Comparison of ENCODE assay signal across 12 cellular contexts in genomic region chr20:61732511-61733210, GRCh38.
DNase-seq lines count a peak whose midpoint lies in the region; ATAC-seq and TF ChIP-seq lines count a peak whose summit lies in the region.
"Had no signal": no experiment of that assay in that cellular context is flagged by ENCODE, and none has a peak within 500 bp of the region (broad histone marks: within the 10 kb centered on the region; RNA-seq: fewer than 3 reads in every experiment).

No MANE protein-coding gene starts in this region.

- no peak overlapping the region for H3K27ac Mint-ChIP-seq in chondrocyte (ENCODE audit: unreplicated experiment)
- H3K27ac Mint-ChIP-seq in effector memory CD8-positive, alpha-beta T cell = no peak overlapping the region
- H3K27ac Mint-ChIP-seq: GM23338 had no signal

- H3K4me1 Mint-ChIP-seq in chondrocyte (ENCODE audit: low read depth) = peaks cover 6% of the 10 kb centered on the region
- H3K4me1 Mint-ChIP-seq in effector memory CD8-positive, alpha-beta T cell (ENCODE audit: low read depth in 2 of 2) = no peaks in the 10 kb centered on the region
- H3K4me1 Mint-ChIP-seq: CD4-positive, alpha-beta memory T cell had no signal

- ATAC-seq in right cardiac atrium (no peak), GM21619 (IDR thresholded peaks at IDR 0.05; ENCODE audit: unreplicated experiment) (no peak)
- no peak for ATAC-seq in effector memory CD8-positive, alpha-beta T cell (replicated peaks)
- ATAC-seq: GM23338 had no signal

- no peak overlapping the region for H3K4me3 ChIP-seq in right cardiac atrium (ENCODE audit: low read length)
- H3K4me3 ChIP-seq in left ventricle myocardium inferior = no peak overlapping the region
- no peak overlapping the region for H3K4me3 ChIP-seq in osteoblast (ENCODE audit: insufficient read depth, low read length)
- H3K4me3 ChIP-seq: GM23338 had no signal

- H3K4me2 ChIP-seq in osteoblast (ENCODE audit: insufficient read depth, low read length) = no peak overlapping the region
- H3K4me2 ChIP-seq: GM23338 had no signal

- H3K4me3 Mint-ChIP-seq in chondrocyte (ENCODE audit: unreplicated experiment) = no peak overlapping the region
- no peak overlapping the region for H3K4me3 Mint-ChIP-seq in effector memory CD8-positive, alpha-beta T cell
- H3K4me3 Mint-ChIP-seq: CD4-positive, alpha-beta memory T cell; GM23338 had no signal

- H3K9me3 ChIP-seq in right cardiac atrium (ENCODE audit: control insufficient read depth, low read length) = no peaks in the 10 kb centered on the region
- no peaks in the 10 kb centered on the region for H3K9me3 ChIP-seq in left ventricle myocardium inferior (replicated peaks)
- H3K9me3 ChIP-seq in osteoblast (ENCODE audit: low read depth, low read length) = no peaks in the 10 kb centered on the region

- TF ChIP-seq CTCF in left ventricle myocardium inferior (IDR thresholded peaks at IDR 0.05; ENCODE audit: borderline replicate concordance) (no peak), chondrocyte (IDR thresholded peaks at IDR 0.05) (no peak), osteoblast (IDR thresholded peaks at IDR 0.05; ENCODE audit: extremely low read depth, low read depth, low read length) (no peak)

- no peaks in the 10 kb centered on the region for H3K27me3 ChIP-seq in right cardiac atrium (ENCODE audit: control insufficient read depth, insufficient read depth)
- H3K27me3 ChIP-seq in left ventricle myocardium inferior (ENCODE audit: low read depth) = peaks cover 85% of the 10 kb centered on the region
- H3K27me3 ChIP-seq in osteoblast (ENCODE audit: insufficient read depth, low read length) = no peaks in the 10 kb centered on the region

- H2AFZ ChIP-seq in osteoblast (ENCODE audit: low read length) = no peak overlapping the region
- H2AFZ ChIP-seq: GM23338 had no signal

- 81% methylated on average over 19 of the region's 19 CpGs for WGBS in right cardiac atrium

- peak in 2 of 3 donors; percentile 1 to 19 for DNase-seq in right cardiac atrium
- no peak for DNase-seq in left ventricle myocardium inferior
- peak; percentile 51 for DNase-seq in chondrocyte (ENCODE audit: low spot score)
- DNase-seq in osteoblast (ENCODE audit: insufficient read length, low spot score, missing footprints) = peak; percentile 88
- no peak for DNase-seq in retina
- DNase-seq in effector memory CD8-positive, alpha-beta T cell = no peak
- DNase-seq: C1 segment of cervical spinal cord; CD4-positive, alpha-beta memory T cell; DMS79 treated with DMSO at 0.1 percent for 48 hours; H7 had no signal

- H3K27ac ChIP-seq in right cardiac atrium (ENCODE audit: low read length) (no peak overlapping the region), left ventricle myocardium inferior (replicated peaks) (no peak overlapping the region), osteoblast (ENCODE audit: low read depth, low read length) (no peak overlapping the region)

- H3K79me2 ChIP-seq in osteoblast (ENCODE audit: insufficient read depth, low read length) = no peaks in the 10 kb centered on the region

- H3K27me3 Mint-ChIP-seq in chondrocyte (ENCODE audit: low read depth) = peaks cover 25% of the 10 kb centered on the region
- H3K27me3 Mint-ChIP-seq in effector memory CD8-positive, alpha-beta T cell = peaks cover 18 to 25% of the 10 kb centered on the region in 2 donors

- no peaks in the 10 kb centered on the region for H3K4me1 ChIP-seq in right cardiac atrium (ENCODE audit: control insufficient read depth, insufficient read depth, low read length)
- no peaks in the 10 kb centered on the region for H3K4me1 ChIP-seq in left ventricle myocardium inferior
- H3K4me1 ChIP-seq in osteoblast (ENCODE audit: insufficient read depth, low read length) = no peaks in the 10 kb centered on the region

- H3K36me3 ChIP-seq in left ventricle myocardium inferior (no peaks in the 10 kb centered on the region), osteoblast (ENCODE audit: insufficient read depth, low read length) (no peaks in the 10 kb centered on the region)

- no peaks in the 10 kb centered on the region for H3K36me3 Mint-ChIP-seq in chondrocyte (ENCODE audit: low read depth)
- H3K36me3 Mint-ChIP-seq in effector memory CD8-positive, alpha-beta T cell (ENCODE audit: insufficient read depth) = no peaks in the 10 kb centered on the region
- H3K36me3 Mint-ChIP-seq: CD4-positive, alpha-beta memory T cell had no signal

- H4K20me1 ChIP-seq in osteoblast (ENCODE audit: insufficient read depth, low read length) = no peaks in the 10 kb centered on the region

- intact Hi-C loops in right cardiac atrium (cut with DNase I) (no loop called here), left ventricle myocardium inferior (cut with micrococcal nuclease) (no loop called here)

- no peaks in the 10 kb centered on the region for H3K9me3 Mint-ChIP-seq in chondrocyte (ENCODE audit: low read depth)
- no peaks in the 10 kb centered on the region for H3K9me3 Mint-ChIP-seq in effector memory CD8-positive, alpha-beta T cell
- H3K9me3 Mint-ChIP-seq: CD4-positive, alpha-beta memory T cell; GM23338 had no signal

Comparison
In these comparisons a context has a peak if more than half of its experiments do, and no peak if none do; other contexts are left out.
1. DNase-seq: peak in right cardiac atrium (2 of 3), chondrocyte (single experiment) and osteoblast (single experiment); none in left ventricle myocardium inferior (single experiment), retina (single experiment) and effector memory CD8-positive, alpha-beta T cell (0 of 3).